ENCODE assay signal across 20 cellular contexts in genomic region chr9:89881431-89881830, GRCh38.
DNase-seq lines count a peak whose midpoint lies in the region; ATAC-seq and TF ChIP-seq lines count a peak whose summit lies in the region.
"Had no signal": no experiment of that assay in that cellular context is flagged by ENCODE, and none has a peak within 500 bp of the region (broad histone marks: within the 10 kb centered on the region; RNA-seq: fewer than 3 reads in every experiment).

No MANE protein-coding gene starts in this region.

- no peak overlapping the region for H2BK15ac ChIP-seq in IMR-90 (ENCODE audit: low read depth, low read length)

- no peaks in the 10 kb centered on the region for H3K27me3 ChIP-seq in IMR-90 (ENCODE audit: control insufficient read depth, insufficient read depth, low read length)
- no peaks in the 10 kb centered on the region for H3K27me3 ChIP-seq in esophagus muscularis mucosa
- H3K27me3 ChIP-seq in sigmoid colon: no peaks in the 10 kb centered on the region
- H3K27me3 ChIP-seq in colonic mucosa: no peaks in the 10 kb centered on the region

- no peak overlapping the region for H3K4ac ChIP-seq in IMR-90 (ENCODE audit: low read depth, low read length)

- H2AK9ac ChIP-seq in IMR-90 (replicated peaks; ENCODE audit: low read depth, low read length, poor library complexity): no peak overlapping the region

- no peaks in the 10 kb centered on the region for H3K4me1 Mint-ChIP-seq in activated T-cell treated with anti-CD3 and anti-CD28 coated beads, Interleukin-2, amount 50 U/mL, for 72 hours (ENCODE audit: low read depth)
- H3K4me1 Mint-ChIP-seq in T-cell: no peaks in the 10 kb centered on the region
- H3K4me1 Mint-ChIP-seq: IgD-negative memory B cell had no signal

- H2BK120ac ChIP-seq in IMR-90 (ENCODE audit: low read depth, low read length): no peak overlapping the region

- H3K4me3 Mint-ChIP-seq in activated T-cell treated with anti-CD3 and anti-CD28 coated beads, Interleukin-2, amount 50 U/mL, for 72 hours: no peak overlapping the region
- no peak overlapping the region for H3K4me3 Mint-ChIP-seq in T-cell
- H3K4me3 Mint-ChIP-seq: CD4-positive, alpha-beta T cell; IgD-negative memory B cell had no signal

- peak overlapping the region; percentile 95 for H2BK5ac ChIP-seq in IMR-90 (ENCODE audit: low read depth, low read length, poor library complexity, severe bottlenecking)

- TF ChIP-seq RAD21 in IMR-90 (IDR thresholded peaks at IDR 0.05; ENCODE audit: low read length): no peak

- no peak for DNase-seq in activated T-cell treated with anti-CD3 and anti-CD28 coated beads, Interleukin-2, amount 50 U/mL, for 72 hours
- DNase-seq in activated T-cell treated with anti-CD3 and anti-CD28 coated beads for 4 hours (no peak), IMR-90 (no peak), esophagus muscularis mucosa (ENCODE audit: extremely low spot score) (peak; percentile 50), sigmoid colon (peak; percentile 4), colonic mucosa (no peak), T-cell (no peak), NCI-H1694 (lab: John Stamatoyannopoulos, UW) (no peak)
- DNase-seq: Caco-2; CD4-positive, alpha-beta T cell; GF-D8; H7; Karpas-422; NCI-H1417 treated with DMSO at 0.1 percent for 48 hours; NCI-H1930; NCI-H526; PC-9 had no signal

- TF ChIP-seq EP300 in esophagus muscularis mucosa (IDR thresholded peaks at IDR 0.05) (no peak), sigmoid colon (IDR thresholded peaks at IDR 0.05) (no peak)

- 0 out of 2 replicates have a peak, but pooled peaks cover 10% of the 10 kb centered on the region for H3K9me1 ChIP-seq in IMR-90 (ENCODE audit: insufficient read depth, low read length)

- H3K79me1 ChIP-seq in IMR-90 (ENCODE audit: low read depth in 1 of 2, low read length in 2 of 2): no peaks in the 10 kb centered on the region

- no peak overlapping the region for H3K27ac ChIP-seq in IMR-90 (ENCODE audit: insufficient read depth, low read length)
- H3K27ac ChIP-seq in esophagus muscularis mucosa (replicated peaks in 1 of 4): no peak overlapping the region
- H3K27ac ChIP-seq in sigmoid colon: no peak overlapping the region
- H3K27ac ChIP-seq in colonic mucosa: no peak overlapping the region
- H3K27ac ChIP-seq: A549, PC-9, RWPE1 had no signal

- H2BK20ac ChIP-seq in IMR-90 (ENCODE audit: low read depth, low read length): no peak overlapping the region

- H2AFZ ChIP-seq in IMR-90 (replicated peaks; ENCODE audit: low read length, poor library complexity): no peak overlapping the region
- H2AFZ ChIP-seq: PC-9 had no signal

- no peak for TF ChIP-seq CTCF in IMR-90 (conservative IDR thresholded peaks at IDR 0.05; ENCODE audit: low read depth, low read length)
- no peak for TF ChIP-seq CTCF in esophagus muscularis mucosa (IDR thresholded peaks at IDR 0.05)
- TF ChIP-seq CTCF in sigmoid colon (IDR thresholded peaks at IDR 0.05): no peak
- TF ChIP-seq CTCF in colonic mucosa (IDR thresholded peaks at IDR 0.05): no peak

- H4K5ac ChIP-seq in IMR-90 (ENCODE audit: low read depth, low read length): no peak overlapping the region

- H3K23ac ChIP-seq in IMR-90 (ENCODE audit: low read depth, low read length): no peak overlapping the region

- POLR2A ChIA-PET in IMR-90 (lab: Charles Lee; ENCODE audit: unreplicated experiment): no interaction called here
- POLR2A ChIA-PET in T-cell (lab: Charles Lee): no interaction called here

- H2AK5ac ChIP-seq in IMR-90 (ENCODE audit: low read depth, low read length): no peak overlapping the region

- H3K14ac ChIP-seq in IMR-90 (replicated peaks; ENCODE audit: low read depth, low read length): no peak overlapping the region

- TF ChIP-seq POLR2A in IMR-90 (IDR thresholded peaks at IDR 0.05; ENCODE audit: low read depth, low read length) (no peak), esophagus muscularis mucosa (IDR thresholded peaks at IDR 0.05; ENCODE audit: low read depth) (no peak), sigmoid colon (IDR thresholded peaks at IDR 0.05) (no peak)

- no peaks in the 10 kb centered on the region for H3K36me3 ChIP-seq in IMR-90 (ENCODE audit: control insufficient read depth, insufficient read depth, low read length)
- no peaks in the 10 kb centered on the region for H3K36me3 ChIP-seq in esophagus muscularis mucosa
- H3K36me3 ChIP-seq in sigmoid colon: no peaks in the 10 kb centered on the region
- H3K36me3 ChIP-seq in colonic mucosa: no peaks in the 10 kb centered on the region

- H3K36me3 Mint-ChIP-seq in activated T-cell treated with anti-CD3 and anti-CD28 coated beads, Interleukin-2, amount 50 U/mL, for 72 hours (ENCODE audit: insufficient read depth in 2 of 2): no peaks in the 10 kb centered on the region
- H3K36me3 Mint-ChIP-seq in T-cell: no peaks in the 10 kb centered on the region
- H3K36me3 Mint-ChIP-seq: IgD-negative memory B cell had no signal

- no peaks in the 10 kb centered on the region for H4K20me1 ChIP-seq in IMR-90 (ENCODE audit: insufficient read depth, low read length)

- intact Hi-C loops in IMR-90 (cut with micrococcal nuclease): no loop called here
- intact Hi-C loops in esophagus muscularis mucosa (cut with DNase I): loop anchor here (10.0 kb wide), 2 partner anchors 223 to 277 kb away; partner anchors contain the start of gene GADD45G
- intact Hi-C loops in sigmoid colon (cut with DNase I): no loop called here
- intact Hi-C loops in colonic mucosa (cut with DNase I): no loop called here

- peak; percentile 18 to 45 for ATAC-seq in activated T-cell treated with anti-CD3 and anti-CD28 coated beads, Interleukin-2, amount 50 U/mL, for 72 hours (replicated peaks in 1 of 2)
- ATAC-seq in IMR-90 (ENCODE audit: low read depth): no peak
- no peak for ATAC-seq in T-cell (replicated peaks in 1 of 4)
- ATAC-seq: A549 had no signal

- H3K4me3 ChIP-seq in IMR-90 (ENCODE audit: insufficient read depth, low read depth, low read length): no peak overlapping the region
- H3K4me3 ChIP-seq in esophagus muscularis mucosa: no peak overlapping the region
- no peak overlapping the region for H3K4me3 ChIP-seq in sigmoid colon
- no peak overlapping the region for H3K4me3 ChIP-seq in colonic mucosa
- H3K4me3 ChIP-seq: A549, PC-9 had no signal

- dilution Hi-C loops in IMR-90 (cut with HindIII; ENCODE audit: low sequenced_read_pairs, unreplicated experiment): no loop called here

- H3K9me3 ChIP-seq in IMR-90 (ENCODE audit: control insufficient read depth, insufficient read depth, low read length): no peaks in the 10 kb centered on the region
- no peaks in the 10 kb centered on the region for H3K9me3 ChIP-seq in esophagus muscularis mucosa
- no peaks in the 10 kb centered on the region for H3K9me3 ChIP-seq in sigmoid colon
- no peaks in the 10 kb centered on the region for H3K9me3 ChIP-seq in colonic mucosa
- H3K9me3 ChIP-seq: A549, Caco-2 had no signal

- H3K27ac Mint-ChIP-seq in activated T-cell treated with anti-CD3 and anti-CD28 coated beads, Interleukin-2, amount 50 U/mL, for 72 hours: no peak overlapping the region
- no peak overlapping the region for H3K27ac Mint-ChIP-seq in T-cell
- H3K27ac Mint-ChIP-seq: CD4-positive, alpha-beta T cell; IgD-negative memory B cell had no signal

- no peak overlapping the region for H3K56ac ChIP-seq in IMR-90 (ENCODE audit: extremely low read depth, insufficient read depth, low read length)

- H3K4me1 ChIP-seq in IMR-90 (ENCODE audit: control insufficient read depth, insufficient read depth, low read length): no peaks in the 10 kb centered on the region
- H3K4me1 ChIP-seq in esophagus muscularis mucosa: peaks cover 37 to 51% (median 43%) of the 10 kb centered on the region in 4 donors
- peaks cover 0 to 32% (median 12%) of the 10 kb centered on the region in 4 donors for H3K4me1 ChIP-seq in sigmoid colon
- no peaks in the 10 kb centered on the region for H3K4me1 ChIP-seq in colonic mucosa
- H3K4me1 ChIP-seq: A549, Caco-2 had no signal

- H3K4me2 ChIP-seq in IMR-90 (ENCODE audit: low read depth, low read length): no peak overlapping the region
- H3K4me2 ChIP-seq: A549, PC-9 had no signal

- H3K9me3 Mint-ChIP-seq in activated T-cell treated with anti-CD3 and anti-CD28 coated beads, Interleukin-2, amount 50 U/mL, for 72 hours: no peaks in the 10 kb centered on the region
- no peaks in the 10 kb centered on the region for H3K9me3 Mint-ChIP-seq in T-cell
- H3K9me3 Mint-ChIP-seq: CD4-positive, alpha-beta T cell; IgD-negative memory B cell had no signal

- CTCF ChIA-PET in IMR-90 (lab: Yijun Ruan, JAX): no interaction called here
- CTCF ChIA-PET in T-cell (lab: Charles Lee): no interaction called here

- in situ Hi-C loops in IMR-90 (cut with MboI; ENCODE audit: low sequenced_read_pairs): no loop called here

- H4K91ac ChIP-seq in IMR-90 (ENCODE audit: insufficient read depth, low read depth, low read length): no peak overlapping the region

- no peak overlapping the region for H3K18ac ChIP-seq in IMR-90 (ENCODE audit: low read depth, low read length)

- no peaks in the 10 kb centered on the region for H3K27me3 Mint-ChIP-seq in activated T-cell treated with anti-CD3 and anti-CD28 coated beads, Interleukin-2, amount 50 U/mL, for 72 hours (ENCODE audit: low read depth)
- no peaks in the 10 kb centered on the region for H3K27me3 Mint-ChIP-seq in T-cell
- H3K27me3 Mint-ChIP-seq: CD4-positive, alpha-beta T cell had no signal

- no peak overlapping the region for H3K9ac ChIP-seq in IMR-90 (ENCODE audit: low read depth, low read length)
- H3K9ac ChIP-seq in colonic mucosa (ENCODE audit: low read depth in 2 of 2, low read length in 2 of 2): no peak overlapping the region

- BruUV-seq in IMR-90 (replicated peaks; lab: Mats Ljungman, UMichigan): no TSS peak

- H4K8ac ChIP-seq in IMR-90 (ENCODE audit: low read depth in 2 of 2, low read length in 2 of 2): no peak overlapping the region

- 100% methylated on average over 1 of the region's 1 CpG for WGBS in IMR-90 (ENCODE audit: extremely low coverage in 2 of 2, insufficient read length in 1 of 2), 2 experiments
- 94% methylated on average over 1 of the region's 1 CpG for WGBS in esophagus muscularis mucosa
- WGBS in sigmoid colon, 2 donors: 98 to 99% methylated on average over 1 of the region's 1 CpG

TF ChIP-seq in IMR-90, 13 proteins besides CTCF, POLR2A, EP300 and RAD21:
- TF ChIP-seq BHLHE40 (IDR thresholded peaks at IDR 0.05; ENCODE audit: low read depth, low read length): no peak
- TF ChIP-seq RCOR1 (IDR thresholded peaks at IDR 0.05; ENCODE audit: insufficient replicate concordance, low read length): no peak
- no peak for TF ChIP-seq MAZ (IDR thresholded peaks at IDR 0.05; ENCODE audit: borderline replicate concordance, low read depth, low read length)
- TF ChIP-seq MAFK (IDR thresholded peaks at IDR 0.05; ENCODE audit: low read depth, low read length): no peak
- no peak for TF ChIP-seq SMC3 (IDR thresholded peaks at IDR 0.05; ENCODE audit: low read depth, low read length)

Comparison
In these comparisons a context has a peak if more than half of its experiments do, and no peak if none do; other contexts are left out.
1. ATAC-seq: peak in activated T-cell treated with anti-CD3 and anti-CD28 coated beads, Interleukin-2, amount 50 U/mL, for 72 hours (2 of 2); none in IMR-90 (single experiment) and T-cell (0 of 4).
2. DNase-seq: peak in esophagus muscularis mucosa (single experiment) and sigmoid colon (single experiment); none in activated T-cell treated with anti-CD3 and anti-CD28 coated beads, Interleukin-2, amount 50 U/mL, for 72 hours (0 of 2), activated T-cell treated with anti-CD3 and anti-CD28 coated beads for 4 hours (single experiment), IMR-90 (single experiment), colonic mucosa (single experiment), T-cell (0 of 34) and NCI-H1694 (single experiment).